In genomic region chr21:25507522-25507921, GRCh38 we compare ENCODE assay signal across 11 cellular contexts.
A peak's percentile ranks its signal among the peaks of the same experiment; 100 is the strongest.
DNase-seq lines count a peak whose midpoint lies in the region; ATAC-seq and TF ChIP-seq lines count a peak whose summit lies in the region.
"Had no signal": no experiment of that assay in that cellular context is flagged by ENCODE, and none has a peak within 500 bp of the region (broad histone marks: within the 10 kb centered on the region; RNA-seq: fewer than 3 reads in every experiment).

No MANE protein-coding gene starts in this region.

- H3K4me3 ChIP-seq in AG10803 (ENCODE audit: low read length) (no peak overlapping the region), WERI-Rb-1 (ENCODE audit: low read depth, low read length) (no peak overlapping the region)
- H3K4me3 ChIP-seq: pancreas had no signal

- ATAC-seq in GM18861 (IDR thresholded peaks at IDR 0.05; ENCODE audit: unreplicated experiment) (peak; percentile 36), HG02759 (IDR thresholded peaks at IDR 0.05; ENCODE audit: unreplicated experiment) (peak; percentile 42)
- ATAC-seq: pancreas had no signal

- H3K27me3 ChIP-seq in WERI-Rb-1 (ENCODE audit: insufficient read depth, low read depth, severe bottlenecking): no peaks in the 10 kb centered on the region
- H3K27me3 ChIP-seq: pancreas had no signal

- no peaks in the 10 kb centered on the region for H3K9me3 ChIP-seq in WERI-Rb-1 (ENCODE audit: severe bottlenecking)
- H3K9me3 ChIP-seq: pancreas had no signal

- DNase-seq in AG10803 (ENCODE audit: low read depth) (no peak), WERI-Rb-1 (no peak), 8988T (no peak), RKO (ENCODE audit: low spot score) (no peak), glomerular visceral epithelial cell (ENCODE audit: extremely low spot score) (no peak), HT-29 (ENCODE audit: low spot score) (no peak)
- DNase-seq: hypothalamus, NCI-H345, pancreas had no signal

- H3K27ac ChIP-seq in WERI-Rb-1: no peak overlapping the region
- H3K27ac ChIP-seq: pancreas had no signal

- H3K36me3 ChIP-seq in WERI-Rb-1: no peaks in the 10 kb centered on the region
- H3K36me3 ChIP-seq: pancreas had no signal

- TF ChIP-seq CTCF in AG10803 (conservative IDR thresholded peaks at IDR 0.05; ENCODE audit: low read length): peak; percentile 20; the same call in 1 of the 2 replicates
- 0 out of 2 replicates have a peak, but pooled peaks have one; percentile 16 for TF ChIP-seq CTCF in WERI-Rb-1 (IDR thresholded peaks at IDR 0.05; ENCODE audit: low read depth, low read length)
